Comparison of ENCODE assay signal across 9 cellular contexts in genomic region chr11:34468209-34468841, GRCh38. TPM values are rescaled to one million over a fixed set of nuclear protein-coding genes. Genes with fewer than 3 reads are reported as not detected.
DNase-seq lines count a peak whose midpoint lies in the region; ATAC-seq and TF ChIP-seq lines count a peak whose summit lies in the region.
"Had no signal": no experiment of that assay in that cellular context is flagged by ENCODE, and none has a peak within 500 bp of the region (broad histone marks: within the 10 kb centered on the region; RNA-seq: fewer than 3 reads in every experiment).

No MANE protein-coding gene starts in this region.

- H3F3A ChIP-seq in Loucy (ENCODE audit: low read depth), result no peaks in the 10 kb centered on the region

- peaks cover 46% of the 10 kb centered on the region for H3K36me3 Mint-ChIP-seq in activated CD8-positive, alpha-beta memory T cell treated with anti-CD3 and anti-CD28 coated beads, Interleukin-2, amount 10 ng/mL, durations not matched to agents 7 days and 5 days
- H3K36me3 Mint-ChIP-seq in stimulated activated naive B cell treated with anti-CD40 and anti-IgM and Interleukin-4, amounts not matched to agents 10 μg/mL and 1 μg/mL and 100 μg/mL, for 72 hours, result peaks cover 58 to 60% of the 10 kb centered on the region in 2 donors

- H3K4me2 ChIP-seq in Loucy (ENCODE audit: low read depth, low read length, poor library complexity, severe bottlenecking) (no peak overlapping the region), hepatocyte (no peak overlapping the region)
- H3K4me2 ChIP-seq: BLaER1 had no signal

- DNase-seq in DMS53 (lab: John Stamatoyannopoulos, UW) (peak; percentile 45), DMS53 treated with DMSO at 0.1 percent for 48 hours (lab: John Stamatoyannopoulos, UW; ENCODE audit: unreplicated experiment) (no peak), hepatocyte (ENCODE audit: low spot score) (peak; percentile 61)
- peak; percentile 56 for DNase-seq in activated CD8-positive, alpha-beta memory T cell treated with anti-CD3 and anti-CD28 coated beads, Interleukin-2, amount 10 ng/mL, durations not matched to agents 7 days and 5 days
- no peak for DNase-seq in stimulated activated naive B cell treated with anti-CD40 and anti-IgM and Interleukin-4, amounts not matched to agents 10 μg/mL and 1 μg/mL and 100 μg/mL, for 72 hours

- no peaks in the 10 kb centered on the region for H3K79me2 ChIP-seq in Loucy (ENCODE audit: insufficient read depth, low read length)
- no peaks in the 10 kb centered on the region for H3K79me2 ChIP-seq in hepatocyte

- H2AFZ ChIP-seq in Loucy (ENCODE audit: low read length), result no peak overlapping the region
- H2AFZ ChIP-seq in hepatocyte, result no peak overlapping the region

- WGBS in hepatocyte (ENCODE audit: low lambda C conversion rate, missing lambda C conversion rate), result 50% methylated on average over 8 of the region's 8 CpGs

- no peak overlapping the region for H3K9ac ChIP-seq in Loucy (ENCODE audit: low read depth, low read length, poor library complexity, severe bottlenecking)
- H3K9ac ChIP-seq: BLaER1 had no signal

- H3K27ac ChIP-seq in hepatocyte, result no peak overlapping the region
- H3K27ac ChIP-seq: BLaER1 had no signal

- TF ChIP-seq CTCF in Loucy (conservative IDR thresholded peaks at IDR 0.05; ENCODE audit: low read length) (peak; percentile 91), hepatocyte (IDR thresholded peaks at IDR 0.05; ENCODE audit: poor library complexity) (peak; percentile 63)

- H3K27me3 ChIP-seq in Loucy (ENCODE audit: insufficient read depth, low read length, poor library complexity, severe bottlenecking) (no peaks in the 10 kb centered on the region), hepatocyte (no peaks in the 10 kb centered on the region)
- H3K27me3 ChIP-seq: BLaER1 had no signal

- H3K9me2 ChIP-seq in Loucy (replicated peaks; ENCODE audit: low read depth, low read length), result no peaks in the 10 kb centered on the region
- H3K9me2 ChIP-seq in hepatocyte (replicated peaks; ENCODE audit: insufficient read depth), result no peaks in the 10 kb centered on the region

- H4K20me1 ChIP-seq in Loucy (ENCODE audit: insufficient read depth, low read length, poor library complexity, severe bottlenecking) (no peaks in the 10 kb centered on the region), hepatocyte (ENCODE audit: insufficient read depth, poor library complexity, severe bottlenecking) (no peaks in the 10 kb centered on the region)
- H4K20me1 ChIP-seq: BLaER1 had no signal

- ATAC-seq in activated CD8-positive, alpha-beta memory T cell treated with anti-CD3 and anti-CD28 coated beads, Interleukin-2, amount 10 ng/mL, durations not matched to agents 7 days and 5 days, result no peak
- peak; percentile 52 to 56 for ATAC-seq in stimulated activated naive B cell treated with anti-CD40 and anti-IgM and Interleukin-4, amounts not matched to agents 10 μg/mL and 1 μg/mL and 100 μg/mL, for 72 hours (replicated peaks)
- ATAC-seq in HG02970 (IDR thresholded peaks at IDR 0.05; ENCODE audit: low FRiP score, unreplicated experiment) (no peak), HG03175 (IDR thresholded peaks at IDR 0.05; ENCODE audit: unreplicated experiment) (no peak)

- H3K4me1 ChIP-seq in Loucy (ENCODE audit: insufficient read depth, low read length, poor library complexity, severe bottlenecking) (no peaks in the 10 kb centered on the region), hepatocyte (ENCODE audit: insufficient read depth) (no peaks in the 10 kb centered on the region)

- H3K4me1 Mint-ChIP-seq in activated CD8-positive, alpha-beta memory T cell treated with anti-CD3 and anti-CD28 coated beads, Interleukin-2, amount 10 ng/mL, durations not matched to agents 7 days and 5 days, result no peaks in the 10 kb centered on the region
- H3K4me1 Mint-ChIP-seq in stimulated activated naive B cell treated with anti-CD40 and anti-IgM and Interleukin-4, amounts not matched to agents 10 μg/mL and 1 μg/mL and 100 μg/mL, for 72 hours, result peaks cover 5 to 6% of the 10 kb centered on the region in 2 donors

- no peak overlapping the region for H3K4me3 Mint-ChIP-seq in activated CD8-positive, alpha-beta memory T cell treated with anti-CD3 and anti-CD28 coated beads, Interleukin-2, amount 10 ng/mL, durations not matched to agents 7 days and 5 days
- H3K4me3 Mint-ChIP-seq in stimulated activated naive B cell treated with anti-CD40 and anti-IgM and Interleukin-4, amounts not matched to agents 10 μg/mL and 1 μg/mL and 100 μg/mL, for 72 hours, result no peak overlapping the region

- H3K9me3 ChIP-seq in Loucy (ENCODE audit: insufficient read depth, low read depth, low read length) (peaks cover 17% of the 10 kb centered on the region), hepatocyte (ENCODE audit: low read depth) (no peaks in the 10 kb centered on the region)

- H3K4me3 ChIP-seq in Loucy (ENCODE audit: low read length, poor library complexity, severe bottlenecking) (no peak overlapping the region), hepatocyte (no peak overlapping the region)
- H3K4me3 ChIP-seq: BLaER1 had no signal

- H3K9me3 Mint-ChIP-seq in activated CD8-positive, alpha-beta memory T cell treated with anti-CD3 and anti-CD28 coated beads, Interleukin-2, amount 10 ng/mL, durations not matched to agents 7 days and 5 days (ENCODE audit: low read depth), result peaks cover 8% of the 10 kb centered on the region
- peaks cover 6 to 10% of the 10 kb centered on the region in 2 donors for H3K9me3 Mint-ChIP-seq in stimulated activated naive B cell treated with anti-CD40 and anti-IgM and Interleukin-4, amounts not matched to agents 10 μg/mL and 1 μg/mL and 100 μg/mL, for 72 hours

- no peaks in the 10 kb centered on the region for H3K27me3 Mint-ChIP-seq in activated CD8-positive, alpha-beta memory T cell treated with anti-CD3 and anti-CD28 coated beads, Interleukin-2, amount 10 ng/mL, durations not matched to agents 7 days and 5 days
- H3K27me3 Mint-ChIP-seq in stimulated activated naive B cell treated with anti-CD40 and anti-IgM and Interleukin-4, amounts not matched to agents 10 μg/mL and 1 μg/mL and 100 μg/mL, for 72 hours, result no peaks in the 10 kb centered on the region

- H3K36me3 ChIP-seq in Loucy (ENCODE audit: insufficient read depth, low read length) (peaks cover 91% of the 10 kb centered on the region), hepatocyte (replicated peaks; ENCODE audit: insufficient read depth, low read depth) (no peaks in the 10 kb centered on the region)

- H3K27ac Mint-ChIP-seq in activated CD8-positive, alpha-beta memory T cell treated with anti-CD3 and anti-CD28 coated beads, Interleukin-2, amount 10 ng/mL, durations not matched to agents 7 days and 5 days, result no peak overlapping the region
- H3K27ac Mint-ChIP-seq in stimulated activated naive B cell treated with anti-CD40 and anti-IgM and Interleukin-4, amounts not matched to agents 10 μg/mL and 1 μg/mL and 100 μg/mL, for 72 hours, result no peak overlapping the region

- CTCF ChIA-PET in activated CD8-positive, alpha-beta memory T cell treated with anti-CD3 and anti-CD28 coated beads, Interleukin-2, amount 10 ng/mL, durations not matched to agents 7 days and 5 days (lab: Charles Lee), result interaction anchor here (0.8 to 2.0 kb wide), 15 partner anchors 12 to 304 kb away, joined by 3 to 10 read pairs (median 4); no protein-coding TSS in a partner anchor

RNA-seq across cellular contexts. Expression of gene CAT, which starts 29.6 kb away (rescaled TPM):
- 10 to 100 TPM; 21.6 to 30.1 TPM for total RNA-seq in activated CD8-positive, alpha-beta memory T cell treated with anti-CD3 and anti-CD28 coated beads, Interleukin-2, amount 10 ng/mL, durations not matched to agents 7 days and 5 days
- 0.24 and 0.47 TPM in 2 replicates for total RNA-seq in hepatocyte
- polyA plus RNA-seq in hepatocyte, result not detected in 2 replicates

RNA-seq across cellular contexts. Expression of gene ELF5, which starts 45.3 kb away (rescaled TPM):
- not detected for total RNA-seq in activated CD8-positive, alpha-beta memory T cell treated with anti-CD3 and anti-CD28 coated beads, Interleukin-2, amount 10 ng/mL, durations not matched to agents 7 days and 5 days
- total RNA-seq in hepatocyte, result 0.16 and 0.50 TPM in 2 replicates
- 0.53 and 1.0 TPM in 2 replicates for polyA plus RNA-seq in hepatocyte

Comparison
In these comparisons a context has a peak if more than half of its experiments do, and no peak if none do; other contexts are left out.
1. DNase-seq: peak in DMS53 (single experiment), activated CD8-positive, alpha-beta memory T cell treated with anti-CD3 and anti-CD28 coated beads, Interleukin-2, amount 10 ng/mL, durations not matched to agents 7 days and 5 days (single experiment) and hepatocyte (single experiment); none in DMS53 treated with DMSO at 0.1 percent for 48 hours (single experiment) and stimulated activated naive B cell treated with anti-CD40 and anti-IgM and Interleukin-4, amounts not matched to agents 10 μg/mL and 1 μg/mL and 100 μg/mL, for 72 hours (single experiment).
2. ATAC-seq: peak in stimulated activated naive B cell treated with anti-CD40 and anti-IgM and Interleukin-4, amounts not matched to agents 10 μg/mL and 1 μg/mL and 100 μg/mL, for 72 hours (2 of 2); none in activated CD8-positive, alpha-beta memory T cell treated with anti-CD3 and anti-CD28 coated beads, Interleukin-2, amount 10 ng/mL, durations not matched to agents 7 days and 5 days (single experiment), HG02970 (single experiment) and HG03175 (single experiment).
3. RNA of gene CAT, which starts 29.6 kb away (total RNA-seq): 21.6 to 30.1 TPM in activated CD8-positive, alpha-beta memory T cell treated with anti-CD3 and anti-CD28 coated beads, Interleukin-2, amount 10 ng/mL, durations not matched to agents 7 days and 5 days; 0.24 to 0.47 TPM in hepatocyte; every median in the first group is over 10 times any median in the second.